9 cellular contexts compared by ENCODE assay signal in genomic region chr22:41831383-41831782, GRCh38. TPM values are rescaled to one million over a fixed set of nuclear protein-coding genes. Genes with fewer than 3 reads are reported as not detected.
DNase-seq lines count a peak whose midpoint lies in the region; ATAC-seq, FAIRE-seq and TF ChIP-seq lines count a peak whose summit lies in the region.
"Had no signal": no experiment of that assay in that cellular context is flagged by ENCODE, and none has a peak within 500 bp of the region (broad histone marks: within the 10 kb centered on the region; RNA-seq: fewer than 3 reads in every experiment).

No MANE protein-coding gene starts in this region.

- H2BK5ac ChIP-seq in neuronal stem cell (ENCODE audit: low read length) = peak overlapping the region; percentile 58

- H3K9me3 Mint-ChIP-seq in dendritic cell treated with granulocyte-macrophage colony-stimulating factor and Interleukin-4, amounts not matched to agents 40 ng/mL and 50 ng/mL, for 4 days = no peaks in the 10 kb centered on the region

- H3K18ac ChIP-seq in neuronal stem cell (ENCODE audit: low read length) = peak overlapping the region; percentile 77

- no TSS peak for BruUV-seq in mammary epithelial cell (replicated peaks; lab: Mats Ljungman, UMichigan)

- no CpG with 5 or more reads among the region's 6 CpGs for WGBS in neuronal stem cell (ENCODE audit: extremely low coverage in 2 of 2, insufficient read length in 2 of 2, insufficient replicate concordance in 1 of 2), 2 donors
- 88% methylated on average over 6 of the region's 6 CpGs for WGBS in mammary epithelial cell (ENCODE audit: low coverage, missing lambda C conversion rate)

- peak overlapping the region; percentile 10 for H4K91ac ChIP-seq in neuronal stem cell (ENCODE audit: low read depth, low read length, poor library complexity)

- ATAC-seq in HG02884 (IDR thresholded peaks at IDR 0.05; ENCODE audit: unreplicated experiment) = no peak
- no peak for ATAC-seq in GM21367 (IDR thresholded peaks at IDR 0.05; ENCODE audit: unreplicated experiment)

- H3K27ac ChIP-seq in neuronal stem cell (replicated peaks; ENCODE audit: low read length) (peak overlapping the region; percentile 99), mammary epithelial cell (ENCODE audit: insufficient read depth, low read depth, low read length) (no peak overlapping the region)

- H3K9ac ChIP-seq in neuronal stem cell (ENCODE audit: low read depth, low read length, poor library complexity) (no peak overlapping the region), mammary epithelial cell (ENCODE audit: insufficient read depth, low read length) (no peak overlapping the region)

- H2AFZ ChIP-seq in neuronal stem cell (ENCODE audit: low read length) = no peak overlapping the region
- H2AFZ ChIP-seq in mammary epithelial cell (ENCODE audit: low read depth, low read length) = no peak overlapping the region

- H4K8ac ChIP-seq in neuronal stem cell (ENCODE audit: low read depth, low read length) = no peak overlapping the region

- H3K36me3 ChIP-seq in neuronal stem cell (replicated peaks in 1 of 2; ENCODE audit: control insufficient read depth in 2 of 2, insufficient read depth in 2 of 2, low read length in 2 of 2) (peaks cover 3 to 32% of the 10 kb centered on the region in 2 donors), mammary epithelial cell (ENCODE audit: insufficient read depth, low read length) (no peaks in the 10 kb centered on the region)

- H3K4ac ChIP-seq in neuronal stem cell (ENCODE audit: low read length) = no peak overlapping the region

- peaks cover 23% of the 10 kb centered on the region for H3K36me3 Mint-ChIP-seq in dendritic cell treated with granulocyte-macrophage colony-stimulating factor and Interleukin-4, amounts not matched to agents 40 ng/mL and 50 ng/mL, for 4 days (ENCODE audit: low read depth)

- H3K4me1 ChIP-seq in neuronal stem cell (ENCODE audit: control insufficient read depth in 2 of 2, insufficient read depth in 1 of 2, low read depth in 1 of 2, low read length in 2 of 2) = peaks cover 12 to 16% of the 10 kb centered on the region in 2 donors
- H3K4me1 ChIP-seq in mammary epithelial cell (ENCODE audit: insufficient read depth, low read length) = peaks cover 24% of the 10 kb centered on the region

- dilution Hi-C loops in mammary epithelial cell (cut with HindIII; ENCODE audit: low sequenced_read_pairs) = no loop called here

- H3K14ac ChIP-seq in neuronal stem cell (ENCODE audit: low read length) = no peak overlapping the region

- peak overlapping the region; percentile 91 for H2BK12ac ChIP-seq in neuronal stem cell (ENCODE audit: low read length)

- no peak overlapping the region for H3K4me3 ChIP-seq in neuronal stem cell (ENCODE audit: low read length in 2 of 2)
- H3K4me3 ChIP-seq in mammary epithelial cell (replicated peaks in 1 of 3; ENCODE audit: insufficient read depth in 1 of 3, low read depth in 2 of 3, low read length in 3 of 3) = no peak overlapping the region

- H3K27me3 ChIP-seq in neuronal stem cell (ENCODE audit: control insufficient read depth in 3 of 3, insufficient read depth in 3 of 3, low read depth in 1 of 3, low read length in 3 of 3) = no peaks in the 10 kb centered on the region
- no peaks in the 10 kb centered on the region for H3K27me3 ChIP-seq in mammary epithelial cell (ENCODE audit: insufficient read depth, low read length)

- H3K4me3 Mint-ChIP-seq in dendritic cell treated with granulocyte-macrophage colony-stimulating factor and Interleukin-4, amounts not matched to agents 40 ng/mL and 50 ng/mL, for 4 days = peak overlapping the region; percentile 23

- no peak overlapping the region for H3K23ac ChIP-seq in neuronal stem cell (ENCODE audit: low read depth, low read length, poor library complexity)

- H3K27ac Mint-ChIP-seq in dendritic cell treated with granulocyte-macrophage colony-stimulating factor and Interleukin-4, amounts not matched to agents 40 ng/mL and 50 ng/mL, for 4 days = peak overlapping the region; percentile 99

- peaks cover 71% of the 10 kb centered on the region for H3K4me1 Mint-ChIP-seq in dendritic cell treated with granulocyte-macrophage colony-stimulating factor and Interleukin-4, amounts not matched to agents 40 ng/mL and 50 ng/mL, for 4 days (ENCODE audit: low read depth)

- in situ Hi-C loops in mammary epithelial cell (cut with MboI; ENCODE audit: low sequenced_read_pairs in 2 of 2) = loop anchor here in 1 of 2 donors (5.0 kb wide), 1 partner anchor 111 kb away; no protein-coding TSS in a partner anchor

- CTCF ChIA-PET in mammary epithelial cell (lab: Charles Lee; ENCODE audit: low non-redundant PET) = interaction anchor here (0.6 kb wide), 1 partner anchor 8 kb away, joined by 12 read pairs; no protein-coding TSS in a partner anchor

- H3K4me2 ChIP-seq in neuronal stem cell (ENCODE audit: insufficient read depth, low read length, poor library complexity, severe bottlenecking) = no peak overlapping the region
- H3K4me2 ChIP-seq in mammary epithelial cell (ENCODE audit: insufficient read depth, low read depth, low read length) = no peak overlapping the region

- peak overlapping the region; percentile 31 for H2BK15ac ChIP-seq in neuronal stem cell (ENCODE audit: low read length)

- no peaks in the 10 kb centered on the region for H4K20me1 ChIP-seq in mammary epithelial cell (ENCODE audit: insufficient read depth, low read length)

- FAIRE-seq in GM18507 (lab: Jason Lieb, UNC) = peak; percentile 36

- H2BK120ac ChIP-seq in neuronal stem cell (ENCODE audit: low read depth, low read length) = peak overlapping the region; percentile 56

- H2AK5ac ChIP-seq in neuronal stem cell (ENCODE audit: low read depth, low read length) = peak overlapping the region; percentile 78

- no peaks in the 10 kb centered on the region for H3K27me3 Mint-ChIP-seq in dendritic cell treated with granulocyte-macrophage colony-stimulating factor and Interleukin-4, amounts not matched to agents 40 ng/mL and 50 ng/mL, for 4 days

- H3K79me2 ChIP-seq in mammary epithelial cell (ENCODE audit: insufficient read depth, low read length) = peaks cover 33% of the 10 kb centered on the region

- no peak for TF ChIP-seq CTCF in mammary epithelial cell (conservative IDR thresholded peaks at IDR 0.05 in 1 of 2, IDR thresholded peaks at IDR 0.05 in 1 of 2; ENCODE audit: extremely low read depth in 1 of 2, insufficient read depth in 1 of 2, low read depth in 1 of 2, low read length in 2 of 2)

- no peaks in the 10 kb centered on the region for H3K79me1 ChIP-seq in neuronal stem cell (ENCODE audit: low read depth, low read length)

- H3K9me3 ChIP-seq in neuronal stem cell (replicated peaks in 1 of 2; ENCODE audit: control insufficient read depth in 2 of 2, insufficient read depth in 1 of 2, low read depth in 1 of 2, low read length in 2 of 2) (peaks cover 0 to 4% of the 10 kb centered on the region in 2 donors), mammary epithelial cell (replicated peaks; ENCODE audit: insufficient read depth, low read length) (no peaks in the 10 kb centered on the region)

- DNase-seq in GM18507 (ENCODE audit: extremely low spot score, insufficient read length, low read depth) (no peak), NOMO-1 treated with dmso at 0.1 percent for 144 hours (lab: John Stamatoyannopoulos, UW; ENCODE audit: unreplicated experiment) (peak; percentile 50), neuronal stem cell (ENCODE audit: low spot score) (no peak), amygdala (lab: John Stamatoyannopoulos, UW) (no peak), mammary epithelial cell (no peak)
- DNase-seq: NCI-H2029 had no signal

- intact Hi-C loops in dendritic cell treated with granulocyte-macrophage colony-stimulating factor and Interleukin-4, amounts not matched to agents 40 ng/mL and 50 ng/mL, for 4 days (cut with micrococcal nuclease) = loop anchor here (5.0 kb wide), 1 partner anchor 244 kb away; the partner anchor contains the start of gene PMM1
- intact Hi-C loops in mammary epithelial cell (cut with micrococcal nuclease) = loop anchor here (10.0 kb wide), 1 partner anchor 253 kb away; no protein-coding TSS in a partner anchor

RNA-seq across cellular contexts. Expression of gene SREBF2, which starts 1.5 kb away (rescaled TPM):
- 115 TPM for polyA plus RNA-seq in neuronal stem cell (2013, experiment 1 of 2)
- 114 TPM for polyA plus RNA-seq in neuronal stem cell (2013, experiment 2 of 2)
- total RNA-seq in mammary epithelial cell = 100 to 1,000 TPM; 100 to 131 TPM
- polyA plus RNA-seq in mammary epithelial cell = 61.6 TPM
- polyA minus RNA-seq in mammary epithelial cell = 220 TPM

RNA-seq across cellular contexts. Expression of gene CCDC134, which starts 30.9 kb away (rescaled TPM):
- 6.9 TPM for polyA plus RNA-seq in neuronal stem cell (2013, experiment 1 of 2)
- 7.1 TPM for polyA plus RNA-seq in neuronal stem cell (2013, experiment 2 of 2)
- 10 to 100 TPM in 1 of 2 donors, 1 to 10 TPM in 1; 9.4 to 10.5 TPM for total RNA-seq in mammary epithelial cell
- polyA plus RNA-seq in mammary epithelial cell = 7.3 TPM
- polyA minus RNA-seq in mammary epithelial cell = 3.7 TPM
